25 cellular contexts compared by ENCODE assay signal in the genomic region with DNA sequence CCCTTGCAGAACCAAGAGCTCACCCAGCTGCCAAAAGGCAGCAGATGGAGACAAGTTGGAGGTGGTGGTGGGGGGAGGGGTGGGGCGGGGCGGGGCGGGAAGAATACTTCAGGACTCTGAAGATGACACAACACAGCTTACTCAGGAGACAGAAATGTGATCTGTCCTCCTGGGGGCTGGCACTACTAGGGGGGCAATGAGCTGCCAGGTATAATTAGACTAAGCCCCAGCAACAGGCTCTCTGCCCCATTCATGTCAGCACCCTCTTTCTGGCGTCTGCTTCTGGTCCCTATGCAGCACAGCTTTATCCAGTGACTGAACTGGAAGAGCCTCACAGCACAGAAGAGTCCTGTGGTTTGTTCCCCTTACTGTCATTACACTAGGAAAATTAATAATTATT.
A peak's percentile ranks its signal among the peaks of the same experiment; 100 is the strongest.
DNase-seq lines count a peak whose midpoint lies in the region; FAIRE-seq and TF ChIP-seq lines count a peak whose summit lies in the region.
"Had no signal": no experiment of that assay in that cellular context is flagged by ENCODE, and none has a peak within 500 bp of the region (broad histone marks: within the 10 kb centered on the region; RNA-seq: fewer than 3 reads in every experiment).

No MANE protein-coding gene starts in this region.

- no peak for TF ChIP-seq CTCF in left ventricle myocardium inferior (IDR thresholded peaks at IDR 0.05; ENCODE audit: borderline replicate concordance)

- no peak overlapping the region for H3K4me3 ChIP-seq in left ventricle myocardium inferior
- H3K4me3 ChIP-seq: BLaER1, Peyer's patch, SK-N-MC, transverse colon had no signal

- H3K36me3 ChIP-seq in left ventricle myocardium inferior, result no peaks in the 10 kb centered on the region
- H3K36me3 ChIP-seq: BLaER1, Peyer's patch, transverse colon had no signal

- peaks cover 11% of the 10 kb centered on the region for H3K27me3 ChIP-seq in left ventricle myocardium inferior (ENCODE audit: low read depth)
- H3K27me3 ChIP-seq: BLaER1, Peyer's patch had no signal

- no peaks in the 10 kb centered on the region for H3K9me3 ChIP-seq in left ventricle myocardium inferior (replicated peaks)
- H3K9me3 ChIP-seq: BLaER1, Peyer's patch, transverse colon had no signal

- FAIRE-seq in urothelium cell line (lab: Jason Lieb, UNC), result no peak
- FAIRE-seq: endometrium, GM12892, H54, keratinocyte had no signal

- peaks cover 31% of the 10 kb centered on the region for H3K4me1 ChIP-seq in left ventricle myocardium inferior
- H3K4me1 ChIP-seq: BLaER1, Peyer's patch had no signal

- DNase-seq in NCI-H748 (lab: John Stamatoyannopoulos, UW; ENCODE audit: unreplicated experiment) (peak; percentile 10), NCI-H748 treated with DMSO at 0.1 percent for 48 hours (lab: John Stamatoyannopoulos, UW) (no peak), NCI-H82 treated with DMSO at 0.1 percent for 48 hours (lab: John Stamatoyannopoulos, UW; ENCODE audit: unreplicated experiment) (peak; percentile 97), left ventricle myocardium inferior (peak; percentile 47), urothelium cell line (ENCODE audit: low spot score) (peak; percentile 35), NCI-H1436 treated with DMSO at 0.1 percent for 48 hours (lab: John Stamatoyannopoulos, UW) (no peak), kidney tubule cell (ENCODE audit: low spot score) (no peak), cerebellar cortex (ENCODE audit: low spot score) (no peak)
- DNase-seq: ACHN; activated CD4-positive, alpha-beta T cell treated with anti-CD3 and anti-CD28 coated beads for 4 hours; activated naive CD4-positive, alpha-beta T cell treated with anti-CD3 and anti-CD28 coated beads, Interleukin-2, amount 10 ng/mL, durations not matched to agents 7 days and 5 days; activated T-cell treated with anti-CD3 and anti-CD28 coated beads, Interleukin-2, amount 50 U/mL, for 48 hours; amygdala; COR-L47; Kasumi-1; NCI-H187 treated with DMSO at 0.1 percent for 48 hours; NCI-H345; Peyer's patch; transverse colon had no signal

- peak overlapping the region; percentile 66 for H3K27ac ChIP-seq in left ventricle myocardium inferior (replicated peaks)
- H3K27ac ChIP-seq: BLaER1, Peyer's patch, SK-N-MC, transverse colon had no signal

- intact Hi-C loops in left ventricle myocardium inferior (cut with micrococcal nuclease), result no loop called here

Comparison
In these comparisons a context has a peak if more than half of its experiments do, and no peak if none do; other contexts are left out.
1. DNase-seq: peak in NCI-H748 (single experiment), NCI-H82 treated with DMSO at 0.1 percent for 48 hours (single experiment), left ventricle myocardium inferior (single experiment) and urothelium cell line (single experiment); none in NCI-H748 treated with DMSO at 0.1 percent for 48 hours (single experiment), NCI-H1436 treated with DMSO at 0.1 percent for 48 hours (single experiment), kidney tubule cell (single experiment) and cerebellar cortex (single experiment).